In genomic region chr19:12783226-12783848, GRCh38 we compare ENCODE assay signal across 1 cellular context.
A peak's percentile ranks its signal among the peaks of the same experiment; 100 is the strongest.
TF ChIP-seq lines count a peak whose summit lies in the region.

No MANE protein-coding gene starts in this region.

TF ChIP-seq in HepG2, 621 proteins besides CTCF, POLR2A, EP300 and RAD21:
- TF ChIP-seq, protein P1, sequence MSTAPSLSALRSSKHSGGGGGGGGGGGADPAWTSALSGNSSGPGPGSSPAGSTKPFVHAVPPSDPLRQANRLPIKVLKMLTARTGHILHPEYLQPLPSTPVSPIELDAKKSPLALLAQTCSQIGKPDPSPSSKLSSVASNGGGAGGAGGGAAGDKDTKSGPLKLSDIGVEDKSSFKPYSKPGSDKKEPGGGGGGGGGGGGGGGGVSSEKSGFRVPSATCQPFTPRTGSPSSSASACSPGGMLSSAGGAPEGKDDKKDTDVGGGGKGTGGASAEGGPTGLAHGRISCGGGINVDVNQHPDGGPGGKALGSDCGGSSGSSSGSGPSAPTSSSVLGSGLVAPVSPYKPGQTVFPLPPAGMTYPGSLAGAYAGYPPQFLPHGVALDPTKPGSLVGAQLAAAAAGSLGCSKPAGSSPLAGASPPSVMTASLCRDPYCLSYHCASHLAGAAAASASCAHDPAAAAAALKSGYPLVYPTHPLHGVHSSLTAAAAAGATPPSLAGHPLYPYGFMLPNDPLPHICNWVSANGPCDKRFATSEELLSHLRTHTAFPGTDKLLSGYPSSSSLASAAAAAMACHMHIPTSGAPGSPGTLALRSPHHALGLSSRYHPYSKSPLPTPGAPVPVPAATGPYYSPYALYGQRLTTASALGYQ (CRISPR knock-in tag; IDR thresholded peaks at IDR 0.05), result no peak
- TF ChIP-seq, protein P2, sequence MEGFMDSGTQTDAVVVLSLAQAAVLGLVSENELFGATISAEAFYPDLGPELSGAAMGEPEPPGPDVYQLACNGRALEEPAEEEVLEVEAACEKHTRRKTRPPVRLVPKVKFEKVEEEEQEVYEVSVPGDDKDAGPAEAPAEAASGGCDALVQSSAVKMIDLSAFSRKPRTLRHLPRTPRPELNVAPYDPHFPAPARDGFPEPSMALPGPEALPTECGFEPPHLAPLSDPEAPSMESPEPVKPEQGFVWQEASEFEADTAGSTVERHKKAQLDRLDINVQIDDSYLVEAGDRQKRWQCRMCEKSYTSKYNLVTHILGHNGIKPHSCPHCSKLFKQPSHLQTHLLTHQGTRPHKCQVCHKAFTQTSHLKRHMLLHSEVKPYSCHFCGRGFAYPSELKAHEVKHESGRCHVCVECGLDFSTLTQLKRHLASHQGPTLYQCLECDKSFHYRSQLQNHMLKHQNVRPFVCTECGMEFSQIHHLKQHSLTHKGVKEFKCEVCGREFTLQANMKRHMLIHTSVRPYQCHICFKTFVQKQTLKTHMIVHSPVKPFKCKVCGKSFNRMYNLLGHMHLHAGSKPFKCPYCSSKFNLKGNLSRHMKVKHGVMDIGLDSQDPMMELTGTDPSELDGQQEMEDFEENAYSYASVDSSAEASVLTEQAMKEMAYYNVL (CRISPR knock-in tag; IDR thresholded peaks at IDR 0.05; ENCODE audit: borderline replicate concordance), result 0 out of 2 replicates have a peak, but pooled peaks have one; percentile 9
- TF ChIP-seq MED13 (CRISPR knock-in tag; IDR thresholded peaks at IDR 0.05), result no peak
